1 cellular context compared by ENCODE assay signal in genomic region chr21:41750532-41751151, GRCh38.
TF ChIP-seq lines count a peak whose summit lies in the region.

No MANE protein-coding gene starts in this region.

TF ChIP-seq in HepG2, 621 proteins besides CTCF, POLR2A, EP300 and RAD21 (continued from another document and continues in another):
- TF ChIP-seq, protein P1, sequence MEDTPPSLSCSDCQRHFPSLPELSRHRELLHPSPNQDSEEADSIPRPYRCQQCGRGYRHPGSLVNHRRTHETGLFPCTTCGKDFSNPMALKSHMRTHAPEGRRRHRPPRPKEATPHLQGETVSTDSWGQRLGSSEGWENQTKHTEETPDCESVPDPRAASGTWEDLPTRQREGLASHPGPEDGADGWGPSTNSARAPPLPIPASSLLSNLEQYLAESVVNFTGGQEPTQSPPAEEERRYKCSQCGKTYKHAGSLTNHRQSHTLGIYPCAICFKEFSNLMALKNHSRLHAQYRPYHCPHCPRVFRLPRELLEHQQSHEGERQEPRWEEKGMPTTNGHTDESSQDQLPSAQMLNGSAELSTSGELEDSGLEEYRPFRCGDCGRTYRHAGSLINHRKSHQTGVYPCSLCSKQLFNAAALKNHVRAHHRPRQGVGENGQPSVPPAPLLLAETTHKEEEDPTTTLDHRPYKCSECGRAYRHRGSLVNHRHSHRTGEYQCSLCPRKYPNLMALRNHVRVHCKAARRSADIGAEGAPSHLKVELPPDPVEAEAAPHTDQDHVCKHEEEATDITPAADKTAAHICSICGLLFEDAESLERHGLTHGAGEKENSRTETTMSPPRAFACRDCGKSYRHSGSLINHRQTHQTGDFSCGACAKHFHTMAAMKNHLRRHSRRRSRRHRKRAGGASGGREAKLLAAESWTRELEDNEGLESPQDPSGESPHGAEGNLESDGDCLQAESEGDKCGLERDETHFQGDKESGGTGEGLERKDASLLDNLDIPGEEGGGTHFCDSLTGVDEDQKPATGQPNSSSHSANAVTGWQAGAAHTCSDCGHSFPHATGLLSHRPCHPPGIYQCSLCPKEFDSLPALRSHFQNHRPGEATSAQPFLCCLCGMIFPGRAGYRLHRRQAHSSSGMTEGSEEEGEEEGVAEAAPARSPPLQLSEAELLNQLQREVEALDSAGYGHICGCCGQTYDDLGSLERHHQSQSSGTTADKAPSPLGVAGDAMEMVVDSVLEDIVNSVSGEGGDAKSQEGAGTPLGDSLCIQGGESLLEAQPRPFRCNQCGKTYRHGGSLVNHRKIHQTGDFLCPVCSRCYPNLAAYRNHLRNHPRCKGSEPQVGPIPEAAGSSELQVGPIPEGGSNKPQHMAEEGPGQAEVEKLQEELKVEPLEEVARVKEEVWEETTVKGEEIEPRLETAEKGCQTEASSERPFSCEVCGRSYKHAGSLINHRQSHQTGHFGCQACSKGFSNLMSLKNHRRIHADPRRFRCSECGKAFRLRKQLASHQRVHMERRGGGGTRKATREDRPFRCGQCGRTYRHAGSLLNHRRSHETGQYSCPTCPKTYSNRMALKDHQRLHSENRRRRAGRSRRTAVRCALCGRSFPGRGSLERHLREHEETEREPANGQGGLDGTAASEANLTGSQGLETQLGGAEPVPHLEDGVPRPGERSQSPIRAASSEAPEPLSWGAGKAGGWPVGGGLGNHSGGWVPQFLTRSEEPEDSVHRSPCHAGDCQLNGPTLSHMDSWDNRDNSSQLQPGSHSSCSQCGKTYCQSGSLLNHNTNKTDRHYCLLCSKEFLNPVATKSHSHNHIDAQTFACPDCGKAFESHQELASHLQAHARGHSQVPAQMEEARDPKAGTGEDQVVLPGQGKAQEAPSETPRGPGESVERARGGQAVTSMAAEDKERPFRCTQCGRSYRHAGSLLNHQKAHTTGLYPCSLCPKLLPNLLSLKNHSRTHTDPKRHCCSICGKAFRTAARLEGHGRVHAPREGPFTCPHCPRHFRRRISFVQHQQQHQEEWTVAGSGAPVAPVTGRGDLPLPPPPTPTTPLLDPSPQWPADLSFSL (CRISPR knock-in tag; IDR thresholded peaks at IDR 0.05), result no peak
- no peak for TF ChIP-seq ATAD3A (CRISPR knock-in tag; IDR thresholded peaks at IDR 0.05)
- no peak for TF ChIP-seq ZNF235 (CRISPR knock-in tag; IDR thresholded peaks at IDR 0.05; ENCODE audit: borderline replicate concordance)
- no peak for TF ChIP-seq ZXDC (CRISPR knock-in tag; IDR thresholded peaks at IDR 0.05)
- TF ChIP-seq ZNF33A (CRISPR knock-in tag; IDR thresholded peaks at IDR 0.05; ENCODE audit: borderline replicate concordance), result no peak
- no peak for TF ChIP-seq ZNF160 (CRISPR knock-in tag; IDR thresholded peaks at IDR 0.05)
- TF ChIP-seq HOXD1 (CRISPR knock-in tag; IDR thresholded peaks at IDR 0.05), result no peak
- TF ChIP-seq ZNF317 (CRISPR knock-in tag; IDR thresholded peaks at IDR 0.05), result no peak
- TF ChIP-seq TP53 (CRISPR knock-in tag; conservative IDR thresholded peaks at IDR 0.05), result no peak
- TF ChIP-seq KLF9 (CRISPR knock-in tag; IDR thresholded peaks at IDR 0.05; ENCODE audit: low read depth), result no peak
- no peak for TF ChIP-seq RBM39 (IDR thresholded peaks at IDR 0.05; ENCODE audit: low read depth, low read length, poor library complexity, severe bottlenecking)
- peak; percentile 87 for TF ChIP-seq ZSCAN25 (CRISPR knock-in tag; IDR thresholded peaks at IDR 0.05)
- TF ChIP-seq ZNF225 (CRISPR knock-in tag; IDR thresholded peaks at IDR 0.05), result no peak
- no peak for TF ChIP-seq FOXM1 (CRISPR knock-in tag; IDR thresholded peaks at IDR 0.05)
- TF ChIP-seq SP4 (CRISPR knock-in tag; IDR thresholded peaks at IDR 0.05), result no peak
- TF ChIP-seq, protein P2, sequence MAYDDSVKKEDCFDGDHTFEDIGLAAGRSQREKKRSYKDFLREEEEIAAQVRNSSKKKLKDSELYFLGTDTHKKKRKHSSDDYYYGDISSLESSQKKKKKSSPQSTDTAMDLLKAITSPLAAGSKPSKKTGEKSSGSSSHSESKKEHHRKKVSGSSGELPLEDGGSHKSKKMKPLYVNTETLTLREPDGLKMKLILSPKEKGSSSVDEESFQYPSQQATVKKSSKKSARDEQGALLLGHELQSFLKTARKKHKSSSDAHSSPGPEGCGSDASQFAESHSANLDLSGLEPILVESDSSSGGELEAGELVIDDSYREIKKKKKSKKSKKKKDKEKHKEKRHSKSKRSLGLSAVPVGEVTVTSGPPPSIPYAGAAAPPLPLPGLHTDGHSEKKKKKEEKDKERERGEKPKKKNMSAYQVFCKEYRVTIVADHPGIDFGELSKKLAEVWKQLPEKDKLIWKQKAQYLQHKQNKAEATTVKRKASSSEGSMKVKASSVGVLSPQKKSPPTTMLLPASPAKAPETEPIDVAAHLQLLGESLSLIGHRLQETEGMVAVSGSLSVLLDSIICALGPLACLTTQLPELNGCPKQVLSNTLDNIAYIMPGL (CRISPR knock-in tag; IDR thresholded peaks at IDR 0.05; ENCODE audit: borderline replicate concordance in 1 of 2, low read depth in 1 of 2), result no peak
- TF ChIP-seq FOXP1 (IDR thresholded peaks at IDR 0.05), result peak; percentile 60; the same call in 1 of the 2 replicates
- TF ChIP-seq FOXP1 (CRISPR knock-in tag; IDR thresholded peaks at IDR 0.05), result peak; percentile 89
- no peak for TF ChIP-seq ZIK1 (CRISPR knock-in tag; IDR thresholded peaks at IDR 0.05; ENCODE audit: borderline replicate concordance, low read depth)
- TF ChIP-seq AHDC1 (CRISPR knock-in tag; IDR thresholded peaks at IDR 0.05; ENCODE audit: borderline replicate concordance), result no peak
- no peak for TF ChIP-seq ZNF367 (CRISPR knock-in tag; IDR thresholded peaks at IDR 0.05; ENCODE audit: borderline replicate concordance)
- TF ChIP-seq ZNF749 (CRISPR knock-in tag; IDR thresholded peaks at IDR 0.05; ENCODE audit: borderline replicate concordance), result no peak
- TF ChIP-seq, protein P3, sequence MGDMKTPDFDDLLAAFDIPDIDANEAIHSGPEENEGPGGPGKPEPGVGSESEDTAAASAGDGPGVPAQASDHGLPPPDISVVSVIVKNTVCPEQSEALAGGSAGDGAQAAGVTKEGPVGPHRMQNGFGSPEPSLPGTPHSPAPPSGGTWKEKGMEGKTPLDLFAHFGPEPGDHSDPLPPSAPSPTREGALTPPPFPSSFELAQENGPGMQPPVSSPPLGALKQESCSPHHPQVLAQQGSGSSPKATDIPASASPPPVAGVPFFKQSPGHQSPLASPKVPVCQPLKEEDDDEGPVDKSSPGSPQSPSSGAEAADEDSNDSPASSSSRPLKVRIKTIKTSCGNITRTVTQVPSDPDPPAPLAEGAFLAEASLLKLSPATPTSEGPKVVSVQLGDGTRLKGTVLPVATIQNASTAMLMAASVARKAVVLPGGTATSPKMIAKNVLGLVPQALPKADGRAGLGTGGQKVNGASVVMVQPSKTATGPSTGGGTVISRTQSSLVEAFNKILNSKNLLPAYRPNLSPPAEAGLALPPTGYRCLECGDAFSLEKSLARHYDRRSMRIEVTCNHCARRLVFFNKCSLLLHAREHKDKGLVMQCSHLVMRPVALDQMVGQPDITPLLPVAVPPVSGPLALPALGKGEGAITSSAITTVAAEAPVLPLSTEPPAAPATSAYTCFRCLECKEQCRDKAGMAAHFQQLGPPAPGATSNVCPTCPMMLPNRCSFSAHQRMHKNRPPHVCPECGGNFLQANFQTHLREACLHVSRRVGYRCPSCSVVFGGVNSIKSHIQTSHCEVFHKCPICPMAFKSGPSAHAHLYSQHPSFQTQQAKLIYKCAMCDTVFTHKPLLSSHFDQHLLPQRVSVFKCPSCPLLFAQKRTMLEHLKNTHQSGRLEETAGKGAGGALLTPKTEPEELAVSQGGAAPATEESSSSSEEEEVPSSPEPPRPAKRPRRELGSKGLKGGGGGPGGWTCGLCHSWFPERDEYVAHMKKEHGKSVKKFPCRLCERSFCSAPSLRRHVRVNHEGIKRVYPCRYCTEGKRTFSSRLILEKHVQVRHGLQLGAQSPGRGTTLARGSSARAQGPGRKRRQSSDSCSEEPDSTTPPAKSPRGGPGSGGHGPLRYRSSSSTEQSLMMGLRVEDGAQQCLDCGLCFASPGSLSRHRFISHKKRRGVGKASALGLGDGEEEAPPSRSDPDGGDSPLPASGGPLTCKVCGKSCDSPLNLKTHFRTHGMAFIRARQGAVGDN (CRISPR knock-in tag; IDR thresholded peaks at IDR 0.05), result peak; percentile 53
- TF ChIP-seq ZNF713 (CRISPR knock-in tag; IDR thresholded peaks at IDR 0.05), result no peak
- no peak for TF ChIP-seq ZNF841 (CRISPR knock-in tag; IDR thresholded peaks at IDR 0.05; ENCODE audit: borderline replicate concordance)
- TF ChIP-seq ZNF709 (CRISPR knock-in tag; IDR thresholded peaks at IDR 0.05), result no peak
- TF ChIP-seq ZFP36L1 (CRISPR knock-in tag; IDR thresholded peaks at IDR 0.05), result no peak
- no peak for TF ChIP-seq IRX3 (CRISPR knock-in tag; IDR thresholded peaks at IDR 0.05; ENCODE audit: borderline replicate concordance, low read depth)
- TF ChIP-seq HDAC2 (CRISPR knock-in tag; IDR thresholded peaks at IDR 0.05), result peak; percentile 82
- TF ChIP-seq ZNF329 (CRISPR knock-in tag; IDR thresholded peaks at IDR 0.05; ENCODE audit: low read depth), result no peak
- 0 out of 2 replicates have a peak, but pooled peaks have one; percentile 12 for TF ChIP-seq FUBP1 (CRISPR knock-in tag; IDR thresholded peaks at IDR 0.05; ENCODE audit: borderline replicate concordance)
- TF ChIP-seq, protein P4, sequence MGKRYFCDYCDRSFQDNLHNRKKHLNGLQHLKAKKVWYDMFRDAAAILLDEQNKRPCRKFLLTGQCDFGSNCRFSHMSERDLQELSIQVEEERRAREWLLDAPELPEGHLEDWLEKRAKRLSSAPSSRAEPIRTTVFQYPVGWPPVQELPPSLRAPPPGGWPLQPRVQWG (CRISPR knock-in tag; IDR thresholded peaks at IDR 0.05; ENCODE audit: borderline replicate concordance, low read depth), result no peak
- no peak for TF ChIP-seq ZNF354B (CRISPR knock-in tag; IDR thresholded peaks at IDR 0.05)
- peak; percentile 89 for TF ChIP-seq NCOA2 (CRISPR knock-in tag; IDR thresholded peaks at IDR 0.05)
- TF ChIP-seq ZSCAN12 (CRISPR knock-in tag; IDR thresholded peaks at IDR 0.05), result no peak
